ENCODE assay signal across 22 cellular contexts in genomic region chr3:45948881-45949280, GRCh38. TPM values are rescaled to one million over a fixed set of nuclear protein-coding genes. Genes with fewer than 3 reads are reported as not detected.
A peak's percentile ranks its signal among the peaks of the same experiment; 100 is the strongest.
DNase-seq lines count a peak whose midpoint lies in the region; ATAC-seq and TF ChIP-seq lines count a peak whose summit lies in the region.
"Had no signal": no experiment of that assay in that cellular context is flagged by ENCODE, and none has a peak within 500 bp of the region (broad histone marks: within the 10 kb centered on the region; RNA-seq: fewer than 3 reads in every experiment).

No MANE protein-coding gene starts in this region.

- no peak for TF ChIP-seq CTCF in CD8-positive, alpha-beta T cell (IDR thresholded peaks at IDR 0.05)
- TF ChIP-seq CTCF in Peyer's patch (IDR thresholded peaks at IDR 0.05): no peak

- H3K36me3 Mint-ChIP-seq in CD8-positive, alpha-beta T cell: peaks cover 86% of the 10 kb centered on the region
- peaks cover 87% of the 10 kb centered on the region for H3K36me3 Mint-ChIP-seq in effector memory CD8-positive, alpha-beta T cell (ENCODE audit: insufficient read depth)

- no peaks in the 10 kb centered on the region for H3K27me3 Mint-ChIP-seq in CD8-positive, alpha-beta T cell (ENCODE audit: low read depth)
- H3K27me3 Mint-ChIP-seq in effector memory CD8-positive, alpha-beta T cell: no peaks in the 10 kb centered on the region

- TF ChIP-seq POLR2A in Peyer's patch (IDR thresholded peaks at IDR 0.05): no peak

- H3K9me3 ChIP-seq in CD8-positive, alpha-beta T cell (ENCODE audit: low read length): no peaks in the 10 kb centered on the region
- H3K9me3 ChIP-seq in Peyer's patch: no peaks in the 10 kb centered on the region
- H3K9me3 ChIP-seq: breast epithelium had no signal

- no peaks in the 10 kb centered on the region for H3K9me3 Mint-ChIP-seq in CD8-positive, alpha-beta T cell
- H3K9me3 Mint-ChIP-seq in effector memory CD8-positive, alpha-beta T cell: no peaks in the 10 kb centered on the region
- H3K9me3 Mint-ChIP-seq: nephron progenitor cell, WTC11 had no signal

- no peak for ATAC-seq in CD8-positive, alpha-beta T cell
- no peak for ATAC-seq in effector memory CD8-positive, alpha-beta T cell (replicated peaks)
- no peak for ATAC-seq in HG03159 (IDR thresholded peaks at IDR 0.05; ENCODE audit: unreplicated experiment)
- ATAC-seq: left colon, WTC11 had no signal

- POLR2A ChIA-PET in CD8-positive, alpha-beta T cell (lab: Charles Lee): interaction anchor here (0.6 kb wide), 1 partner anchor 8 kb away, joined by 3 read pairs; no protein-coding TSS in a partner anchor

- peak overlapping the region; percentile 85 for H3K27ac Mint-ChIP-seq in CD8-positive, alpha-beta T cell
- peak overlapping the region; percentile 86 to 92 for H3K27ac Mint-ChIP-seq in effector memory CD8-positive, alpha-beta T cell
- H3K27ac Mint-ChIP-seq: nephron progenitor cell, WTC11 had no signal

- CTCF ChIA-PET in CD8-positive, alpha-beta T cell (lab: Charles Lee): interaction anchor here (6.1 to 15.7 kb wide), 2 partner anchors 10 to 130 kb away, joined by 53 to 175 read pairs; no protein-coding TSS in a partner anchor

- peaks cover 86% of the 10 kb centered on the region for H3K4me1 Mint-ChIP-seq in CD8-positive, alpha-beta T cell (ENCODE audit: low read depth)
- peaks cover 84 to 89% of the 10 kb centered on the region in 2 donors for H3K4me1 Mint-ChIP-seq in effector memory CD8-positive, alpha-beta T cell (ENCODE audit: low read depth in 2 of 2)
- H3K4me1 Mint-ChIP-seq: nephron progenitor cell, WTC11 had no signal

- H3K27ac ChIP-seq in CD8-positive, alpha-beta T cell (ENCODE audit: low read depth, low read length): no peak overlapping the region
- H3K27ac ChIP-seq in Peyer's patch: peak overlapping the region in 3 of 4 donors; percentile 53 to 80 (median 57)
- H3K27ac ChIP-seq: SK-N-MC had no signal

- peaks cover 46% of the 10 kb centered on the region for H3K36me3 ChIP-seq in CD8-positive, alpha-beta T cell (ENCODE audit: insufficient read depth, low read length)
- peaks cover 0 to 80% (median 5%) of the 10 kb centered on the region in 3 donors for H3K36me3 ChIP-seq in Peyer's patch

- peaks cover 49% of the 10 kb centered on the region for H3K4me1 ChIP-seq in CD8-positive, alpha-beta T cell (ENCODE audit: insufficient read depth, low read length)
- H3K4me1 ChIP-seq in Peyer's patch: peaks cover 0 to 5% (median 0%) of the 10 kb centered on the region in 4 donors
- H3K4me1 ChIP-seq: breast epithelium had no signal

- no peak for DNase-seq in CD8-positive, alpha-beta T cell
- DNase-seq in Peyer's patch: no peak
- DNase-seq in effector memory CD8-positive, alpha-beta T cell: no peak
- peak; percentile 19 for DNase-seq in stimulated activated CD8-positive, alpha-beta memory T cell treated with anti-CD3 and anti-CD28 coated beads, Interleukin-4, amount 100 ng/mL, for 48 hours
- DNase-seq in amygdala (lab: John Stamatoyannopoulos, UW): no peak
- no peak for DNase-seq in glomerular visceral epithelial cell (ENCODE audit: extremely low spot score)
- DNase-seq: cortex of kidney, DMS79 treated with DMSO at 0.1 percent for 48 hours, glutamatergic neuron, Kasumi-1, left colon, NCI-H1048, NCI-H187, NCI-H69, nephron progenitor cell, posterior cingulate gyrus, RPMI8226, T-helper 9 cell had no signal

- H3K27me3 ChIP-seq in CD8-positive, alpha-beta T cell (ENCODE audit: insufficient read depth, low read length): no peaks in the 10 kb centered on the region
- H3K27me3 ChIP-seq in Peyer's patch: no peaks in the 10 kb centered on the region
- H3K27me3 ChIP-seq: breast epithelium had no signal

- intact Hi-C loops in CD8-positive, alpha-beta T cell (cut with DNase I, micrococcal nuclease): loop anchor here in 1 of 2 experiments (10.0 kb wide), 1 partner anchor 326 kb away; no protein-coding TSS in a partner anchor

- peak overlapping the region; percentile 11 for H3K4me3 Mint-ChIP-seq in CD8-positive, alpha-beta T cell
- H3K4me3 Mint-ChIP-seq in effector memory CD8-positive, alpha-beta T cell: peak overlapping the region; percentile 61 to 87
- H3K4me3 Mint-ChIP-seq: nephron progenitor cell, WTC11 had no signal

- no peak overlapping the region for H3K4me3 ChIP-seq in CD8-positive, alpha-beta T cell (ENCODE audit: low read depth, low read length)
- H3K4me3 ChIP-seq in Peyer's patch: no peak overlapping the region
- H3K4me3 ChIP-seq: breast epithelium, SK-N-MC had no signal

RNA-seq across cellular contexts. Expression of gene CXCR6, which starts 5.6 kb away (rescaled TPM):
- 10 to 100 TPM in 1 of 2 experiments, 1 to 10 TPM in 1; 9.2 to 11.0 TPM for total RNA-seq in CD8-positive, alpha-beta T cell
- total RNA-seq in Peyer's patch: 1 to 10 TPM in 3 of 4 donors, not detected in 1; 1.7 to 3.6 (median 2.5) TPM
- total RNA-seq: WTC11 had no signal

RNA-seq across cellular contexts. Expression of gene FYCO1, which starts 46.7 kb away (rescaled TPM):
- total RNA-seq in CD8-positive, alpha-beta T cell: 10 to 100 TPM; 16.6 to 16.7 TPM
- 10 to 100 TPM; 35.8 to 51.2 (median 43.8) TPM for total RNA-seq in Peyer's patch
